ENCODE assay signal across 8 cellular contexts in the genomic region with DNA sequence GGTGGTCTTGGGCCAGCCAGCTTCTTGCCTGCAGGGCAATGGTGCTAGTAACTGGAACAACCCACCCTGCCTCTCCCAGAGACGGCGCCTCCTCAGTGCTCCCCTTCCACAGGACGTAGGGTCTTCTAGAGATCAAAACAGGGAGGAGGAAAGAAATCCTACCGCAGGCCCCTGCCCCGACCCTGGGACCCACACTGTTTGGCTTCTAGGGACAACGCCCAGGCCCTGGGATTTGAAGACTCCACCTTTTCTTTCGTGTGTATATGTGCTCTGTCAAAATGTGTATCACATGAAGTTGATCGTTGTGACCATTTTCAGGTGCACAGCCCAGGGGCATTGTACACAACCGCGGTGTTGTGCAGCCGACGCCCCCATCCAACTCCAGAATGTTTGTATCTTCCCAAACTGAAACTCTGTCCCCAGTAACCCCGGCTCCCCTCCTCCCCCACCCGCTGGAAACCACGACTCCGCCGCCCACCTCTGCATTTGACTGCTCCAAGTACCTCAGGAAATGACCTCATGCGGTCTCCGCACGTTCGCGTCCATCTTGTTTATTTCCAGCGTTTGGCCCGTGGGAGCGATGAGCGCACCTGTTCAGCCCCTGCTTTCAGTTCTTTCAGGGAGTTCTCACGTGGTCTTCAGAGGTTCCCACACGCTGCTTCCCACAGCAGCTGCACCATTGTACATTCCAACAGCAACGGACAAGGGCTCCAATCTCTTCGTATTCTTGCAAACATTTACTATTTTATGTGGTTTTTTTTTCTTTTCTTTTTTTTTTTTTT. TPM values are rescaled to one million over a fixed set of nuclear protein-coding genes. Genes with fewer than 3 reads are reported as not detected.
DNase-seq lines count a peak whose midpoint lies in the region; ATAC-seq and TF ChIP-seq lines count a peak whose summit lies in the region.

No MANE protein-coding gene starts in this region.

- H3K4me1 ChIP-seq in MM.1S (ENCODE audit: low read length), result peaks cover 17% of the 10 kb centered on the region

- peaks cover 3% of the 10 kb centered on the region; the same call in 1 of the 2 replicates for H3K79me2 ChIP-seq in MM.1S (ENCODE audit: low read length)

- peaks cover 0 to 9% (median 5%) of the 10 kb centered on the region in 3 donors for H3K36me3 Mint-ChIP-seq in immature natural killer cell

- H3F3A ChIP-seq in MM.1S (ENCODE audit: insufficient read depth, low read length), result peaks cover 26% of the 10 kb centered on the region

- no peaks in the 10 kb centered on the region for H3K36me3 ChIP-seq in MM.1S (replicated peaks; ENCODE audit: insufficient read depth, low read length)

- H3K4me3 ChIP-seq in GM12864 (ENCODE audit: low read depth, low read length) (peak overlapping the region; percentile 99), MM.1S (ENCODE audit: low read length) (peak overlapping the region; percentile 73)

- peaks cover 33 to 49% (median 35%) of the 10 kb centered on the region in 3 donors for H3K27me3 Mint-ChIP-seq in immature natural killer cell (ENCODE audit: low read depth in 3 of 3)

- peaks cover 4 to 22% (median 13%) of the 10 kb centered on the region in 6 donors for H3K9me3 Mint-ChIP-seq in immature natural killer cell

- no peaks in the 10 kb centered on the region for H3K9me2 ChIP-seq in MM.1S (replicated peaks; ENCODE audit: insufficient read depth, low read length)

- DNase-seq in GM12864 (ENCODE audit: low read depth) (peak; percentile 97), MM.1S (peak; percentile 89), immature natural killer cell (peak; percentile 38 to 56 (median 42)), islet precursor cell (no peak), HuH-7 (ENCODE audit: low spot score) (no peak)
- peak; percentile 47 to 51 for DNase-seq in activated CD8-positive, alpha-beta memory T cell treated with anti-CD3 and anti-CD28 coated beads for 1 hour (ENCODE audit: extremely low read depth in 1 of 2, low read depth in 1 of 2)
- peak; percentile 74 for DNase-seq in stimulated activated naive CD4-positive, alpha-beta T cell treated with Interleukin-2 at 50 U/mL for 16 hours (lab: John Stamatoyannopoulos, UW)

- peak overlapping the region; percentile 49 for H2AFZ ChIP-seq in MM.1S (ENCODE audit: low read length)

- H3K4me2 ChIP-seq in MM.1S (ENCODE audit: low read depth, low read length), result peak overlapping the region; percentile 86

- peak overlapping the region in 2 of 6 donors; percentile 19 to 67 for H3K27ac Mint-ChIP-seq in immature natural killer cell

- peaks cover 7 to 13% of the 10 kb centered on the region in 2 donors for H3K4me1 Mint-ChIP-seq in immature natural killer cell

- H4K20me1 ChIP-seq in MM.1S (ENCODE audit: insufficient read depth, low read length), result no peaks in the 10 kb centered on the region

- TF ChIP-seq CTCF in GM12864 (IDR thresholded peaks at IDR 0.05; ENCODE audit: low read depth, low read length, missing control alignments) (no peak), MM.1S (IDR thresholded peaks at IDR 0.05; ENCODE audit: low read length) (no peak)

- peak; percentile 44 for ATAC-seq in GM21723 (IDR thresholded peaks at IDR 0.05; ENCODE audit: unreplicated experiment)

- H3K27me3 ChIP-seq in MM.1S (replicated peaks; ENCODE audit: insufficient read depth, low read length), result peaks cover 44% of the 10 kb centered on the region

- H3K4me3 Mint-ChIP-seq in immature natural killer cell, result peak overlapping the region in 3 of 5 donors; percentile 82 to 87 (median 82)

- H3K9ac ChIP-seq in MM.1S (ENCODE audit: low read length), result peak overlapping the region; percentile 63

- H3K27ac ChIP-seq in MM.1S (ENCODE audit: low read length), result peak overlapping the region; percentile 80; the same call in 1 of the 2 replicates

- no peaks in the 10 kb centered on the region for H3K9me3 ChIP-seq in MM.1S (replicated peaks; ENCODE audit: insufficient read depth, low read length)

RNA-seq across cellular contexts. Expression of a gene that starts 3.4 kb away (rescaled TPM):
- polyA plus RNA-seq in immature natural killer cell, result not detected

RNA-seq across cellular contexts. Expression of a gene that starts 57.7 kb away (rescaled TPM):
- polyA plus RNA-seq in immature natural killer cell, result 1 to 10 TPM in 2 of 3 donors, under 1 TPM in 1; 0.95 to 3.5 (median 2.0) TPM

Comparison
In these comparisons a context has a peak if more than half of its experiments do, and no peak if none do; other contexts are left out.
1. DNase-seq: peak in GM12864 (single experiment), MM.1S (single experiment), activated CD8-positive, alpha-beta memory T cell treated with anti-CD3 and anti-CD28 coated beads for 1 hour (2 of 2), immature natural killer cell (3 of 3) and stimulated activated naive CD4-positive, alpha-beta T cell treated with Interleukin-2 at 50 U/mL for 16 hours (single experiment); none in islet precursor cell (single experiment) and HuH-7 (single experiment).